ENCODE assay signal across 8 cellular contexts in genomic region chr2:71226965-71227560, GRCh38. TPM values are rescaled to one million over a fixed set of nuclear protein-coding genes. Genes with fewer than 3 reads are reported as not detected.
DNase-seq lines count a peak whose midpoint lies in the region; ATAC-seq, FAIRE-seq and TF ChIP-seq lines count a peak whose summit lies in the region.

PAIP2B (minus strand) TSS chr2:71227103; CDS start chr2:71202589, 24,514 bp downstream.

- no peaks in the 10 kb centered on the region for H3K79me2 ChIP-seq in keratinocyte (ENCODE audit: control insufficient read depth, insufficient read depth, low read length)

- peak; percentile 93 for DNase-seq in AG08396 (ENCODE audit: low spot score)
- peak; percentile 99 for DNase-seq in NCI-H345 treated with DMSO at 0.1 percent for 48 hours (lab: John Stamatoyannopoulos, UW; ENCODE audit: unreplicated experiment)
- peak; percentile 96 for DNase-seq in activated CD4-positive, alpha-beta T cell treated with anti-CD3 and anti-CD28 coated beads for 1 hour
- peak; percentile 96 for DNase-seq in chondrocyte (ENCODE audit: low spot score)
- DNase-seq in keratinocyte (ENCODE audit: low read depth, low spot score), result peak; percentile 95
- peak; percentile 97 to 98 (median 97) for DNase-seq in stimulated activated CD4-positive, alpha-beta T cell treated with anti-CD3 and anti-CD28 coated beads, Interleukin-12 subunit alpha, Interleukin-12 subunit beta, amount 100 ng/mL, for 48 hours (ENCODE audit: low read depth in 2 of 3, low spot score in 1 of 3)

- TF ChIP-seq CTCF in chondrocyte (IDR thresholded peaks at IDR 0.05) (no peak), keratinocyte (optimal IDR thresholded peaks at IDR 0.05 in 1 of 3, IDR thresholded peaks at IDR 0.05 in 1 of 3, conservative IDR thresholded peaks at IDR 0.05 in 1 of 3; ENCODE audit: extremely low read depth in 1 of 3, insufficient read depth in 2 of 3, low read length in 3 of 3) (no peak)

- H3K4me2 ChIP-seq in keratinocyte (ENCODE audit: control insufficient read depth, extremely low read depth, insufficient read depth, low read depth, low read length), result peak within 1 kb of the TSS; percentile 85

- H3K36me3 ChIP-seq in keratinocyte (ENCODE audit: control insufficient read depth in 2 of 2, extremely low read depth in 1 of 2, insufficient read depth in 2 of 2, low read length in 2 of 2), result no peaks in the 10 kb centered on the region

- no peaks in the 10 kb centered on the region for H3K9me1 ChIP-seq in keratinocyte (ENCODE audit: control insufficient read depth, extremely low read depth, insufficient read depth, low read length)

- H3K36me3 Mint-ChIP-seq in chondrocyte (ENCODE audit: low read depth), result no peaks in the 10 kb centered on the region

- ATAC-seq in GM19023 (IDR thresholded peaks at IDR 0.05; ENCODE audit: unreplicated experiment) (peak; percentile 95), HG03196 (IDR thresholded peaks at IDR 0.05; ENCODE audit: unreplicated experiment) (peak; percentile 97)

- no peaks in the 10 kb centered on the region for H3K27me3 ChIP-seq in keratinocyte (ENCODE audit: control insufficient read depth, extremely low read depth, insufficient read depth, low read length)

- peak within 1 kb of the TSS; percentile 93 for H3K4me3 Mint-ChIP-seq in chondrocyte (ENCODE audit: unreplicated experiment)

- H3K9me3 ChIP-seq in keratinocyte (ENCODE audit: control insufficient read depth, low read depth, low read length), result no peaks in the 10 kb centered on the region

- H3K9me3 Mint-ChIP-seq in chondrocyte (ENCODE audit: low read depth), result peaks cover 5% of the 10 kb centered on the region

- dilution Hi-C loops in keratinocyte (cut with MboI; ENCODE audit: extremely low pct_ligation_motif_present, low sequenced_read_pairs), result loop anchor here (10.0 kb wide), 1 partner anchor 68 kb away; no protein-coding TSS in a partner anchor

- H3K4me1 ChIP-seq in keratinocyte (ENCODE audit: control insufficient read depth, extremely low read depth, insufficient read depth, low read length), result peaks cover 6% of the 10 kb centered on the region

- no peaks in the 10 kb centered on the region for H4K20me1 ChIP-seq in keratinocyte (ENCODE audit: control insufficient read depth, extremely low read depth, insufficient read depth, low read length)

- peak within 1 kb of the TSS; percentile 25 for H3K27ac ChIP-seq in keratinocyte (ENCODE audit: control insufficient read depth, insufficient read depth, low read length)

- peak within 1 kb of the TSS; percentile 66 for H3K9ac ChIP-seq in keratinocyte (ENCODE audit: control insufficient read depth, extremely low read depth, insufficient read depth, low read length)

- peak within 1 kb of the TSS; percentile 69 for H3K27ac Mint-ChIP-seq in chondrocyte (ENCODE audit: unreplicated experiment)

- peaks cover 27% of the 10 kb centered on the region for H3K27me3 Mint-ChIP-seq in chondrocyte (ENCODE audit: low read depth)

- FAIRE-seq in keratinocyte (lab: Jason Lieb, UNC), result peak; percentile 97

- peak within 1 kb of the TSS; percentile 100 for H2AFZ ChIP-seq in keratinocyte (ENCODE audit: control insufficient read depth, low read length)

- peaks cover 13% of the 10 kb centered on the region for H3K4me1 Mint-ChIP-seq in chondrocyte (ENCODE audit: low read depth)

- peak within 1 kb of the TSS; percentile 68 to 88 (median 72) for H3K4me3 ChIP-seq in keratinocyte (ENCODE audit: control insufficient read depth in 2 of 3, extremely low read depth in 1 of 3, insufficient read depth in 2 of 3, low read depth in 1 of 3, low read length in 3 of 3)

RNA-seq across cellular contexts. Expression of gene PAIP2B, which starts in this region (rescaled TPM):
- 0.67 to 0.73 TPM (median 0.70 TPM) in 3 replicates for total RNA-seq in chondrocyte
- 0.99 to 1.7 TPM (median 1.4 TPM) in 3 replicates for polyA plus RNA-seq in keratinocyte
- polyA plus RNA-seq in keratinocyte (2011; ENCODE audit: low read depth), result 2.0 TPM
- 0.83 and 1.5 TPM in 2 replicates for polyA plus RNA-seq in keratinocyte (2011; cell fraction: cytosol; rRNA removed)
- polyA plus RNA-seq in keratinocyte (2011; cell fraction: nucleus; rRNA removed), result 1.2 and 1.3 TPM in 2 replicates
- polyA plus RNA-seq in keratinocyte (2012; ENCODE audit: low replicate concordance), result 1.2 and 3.2 TPM in 2 replicates
- 0.66 to 2.6 TPM (median 2.4 TPM) in 3 replicates for polyA minus RNA-seq in keratinocyte
- 1.7 TPM for polyA minus RNA-seq in keratinocyte (2011; cell fraction: cytosol; rRNA and poly(A)+ RNA removed)
- 0.63 and 1.6 TPM in 2 replicates for polyA minus RNA-seq in keratinocyte (2011; cell fraction: nucleus; rRNA and poly(A)+ RNA removed)

Comparison
In these comparisons a context has a peak if more than half of its experiments do, and no peak if none do; other contexts are left out.
1. Peak in every context shown above with its lines: DNase-seq, ATAC-seq, H3K4me3 ChIP-seq and H3K27ac ChIP-seq.
2. Peak in DNase-seq in chondrocyte; RNA of the gene not detected or under 1 TPM.